In the genomic region with DNA sequence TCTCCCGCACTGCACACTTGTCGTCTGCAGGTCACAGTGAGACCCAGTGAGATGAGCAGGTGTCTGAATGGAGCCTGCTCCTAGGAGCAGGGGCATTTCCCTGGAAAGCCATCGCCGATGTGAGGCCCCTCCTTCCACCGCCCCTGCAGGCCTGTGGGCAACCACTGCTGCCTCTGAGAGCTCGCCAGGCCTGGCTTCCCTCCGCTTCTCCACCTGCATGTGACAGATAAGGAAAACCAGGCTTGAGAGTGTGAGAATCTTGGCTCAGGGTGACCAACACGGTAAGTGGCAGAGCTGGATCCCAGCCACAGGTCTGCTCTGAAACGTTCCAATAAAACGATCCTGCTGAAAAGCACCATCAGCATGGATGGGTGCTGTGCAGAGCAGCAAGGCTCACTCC, we compare ENCODE assay signal across 1 cellular context.
TF ChIP-seq lines count a peak whose summit lies in the region.

No MANE protein-coding gene starts in this region.

TF ChIP-seq in H1, 55 proteins besides CTCF, POLR2A, EP300 and RAD21:
- TF ChIP-seq, protein P1, sequence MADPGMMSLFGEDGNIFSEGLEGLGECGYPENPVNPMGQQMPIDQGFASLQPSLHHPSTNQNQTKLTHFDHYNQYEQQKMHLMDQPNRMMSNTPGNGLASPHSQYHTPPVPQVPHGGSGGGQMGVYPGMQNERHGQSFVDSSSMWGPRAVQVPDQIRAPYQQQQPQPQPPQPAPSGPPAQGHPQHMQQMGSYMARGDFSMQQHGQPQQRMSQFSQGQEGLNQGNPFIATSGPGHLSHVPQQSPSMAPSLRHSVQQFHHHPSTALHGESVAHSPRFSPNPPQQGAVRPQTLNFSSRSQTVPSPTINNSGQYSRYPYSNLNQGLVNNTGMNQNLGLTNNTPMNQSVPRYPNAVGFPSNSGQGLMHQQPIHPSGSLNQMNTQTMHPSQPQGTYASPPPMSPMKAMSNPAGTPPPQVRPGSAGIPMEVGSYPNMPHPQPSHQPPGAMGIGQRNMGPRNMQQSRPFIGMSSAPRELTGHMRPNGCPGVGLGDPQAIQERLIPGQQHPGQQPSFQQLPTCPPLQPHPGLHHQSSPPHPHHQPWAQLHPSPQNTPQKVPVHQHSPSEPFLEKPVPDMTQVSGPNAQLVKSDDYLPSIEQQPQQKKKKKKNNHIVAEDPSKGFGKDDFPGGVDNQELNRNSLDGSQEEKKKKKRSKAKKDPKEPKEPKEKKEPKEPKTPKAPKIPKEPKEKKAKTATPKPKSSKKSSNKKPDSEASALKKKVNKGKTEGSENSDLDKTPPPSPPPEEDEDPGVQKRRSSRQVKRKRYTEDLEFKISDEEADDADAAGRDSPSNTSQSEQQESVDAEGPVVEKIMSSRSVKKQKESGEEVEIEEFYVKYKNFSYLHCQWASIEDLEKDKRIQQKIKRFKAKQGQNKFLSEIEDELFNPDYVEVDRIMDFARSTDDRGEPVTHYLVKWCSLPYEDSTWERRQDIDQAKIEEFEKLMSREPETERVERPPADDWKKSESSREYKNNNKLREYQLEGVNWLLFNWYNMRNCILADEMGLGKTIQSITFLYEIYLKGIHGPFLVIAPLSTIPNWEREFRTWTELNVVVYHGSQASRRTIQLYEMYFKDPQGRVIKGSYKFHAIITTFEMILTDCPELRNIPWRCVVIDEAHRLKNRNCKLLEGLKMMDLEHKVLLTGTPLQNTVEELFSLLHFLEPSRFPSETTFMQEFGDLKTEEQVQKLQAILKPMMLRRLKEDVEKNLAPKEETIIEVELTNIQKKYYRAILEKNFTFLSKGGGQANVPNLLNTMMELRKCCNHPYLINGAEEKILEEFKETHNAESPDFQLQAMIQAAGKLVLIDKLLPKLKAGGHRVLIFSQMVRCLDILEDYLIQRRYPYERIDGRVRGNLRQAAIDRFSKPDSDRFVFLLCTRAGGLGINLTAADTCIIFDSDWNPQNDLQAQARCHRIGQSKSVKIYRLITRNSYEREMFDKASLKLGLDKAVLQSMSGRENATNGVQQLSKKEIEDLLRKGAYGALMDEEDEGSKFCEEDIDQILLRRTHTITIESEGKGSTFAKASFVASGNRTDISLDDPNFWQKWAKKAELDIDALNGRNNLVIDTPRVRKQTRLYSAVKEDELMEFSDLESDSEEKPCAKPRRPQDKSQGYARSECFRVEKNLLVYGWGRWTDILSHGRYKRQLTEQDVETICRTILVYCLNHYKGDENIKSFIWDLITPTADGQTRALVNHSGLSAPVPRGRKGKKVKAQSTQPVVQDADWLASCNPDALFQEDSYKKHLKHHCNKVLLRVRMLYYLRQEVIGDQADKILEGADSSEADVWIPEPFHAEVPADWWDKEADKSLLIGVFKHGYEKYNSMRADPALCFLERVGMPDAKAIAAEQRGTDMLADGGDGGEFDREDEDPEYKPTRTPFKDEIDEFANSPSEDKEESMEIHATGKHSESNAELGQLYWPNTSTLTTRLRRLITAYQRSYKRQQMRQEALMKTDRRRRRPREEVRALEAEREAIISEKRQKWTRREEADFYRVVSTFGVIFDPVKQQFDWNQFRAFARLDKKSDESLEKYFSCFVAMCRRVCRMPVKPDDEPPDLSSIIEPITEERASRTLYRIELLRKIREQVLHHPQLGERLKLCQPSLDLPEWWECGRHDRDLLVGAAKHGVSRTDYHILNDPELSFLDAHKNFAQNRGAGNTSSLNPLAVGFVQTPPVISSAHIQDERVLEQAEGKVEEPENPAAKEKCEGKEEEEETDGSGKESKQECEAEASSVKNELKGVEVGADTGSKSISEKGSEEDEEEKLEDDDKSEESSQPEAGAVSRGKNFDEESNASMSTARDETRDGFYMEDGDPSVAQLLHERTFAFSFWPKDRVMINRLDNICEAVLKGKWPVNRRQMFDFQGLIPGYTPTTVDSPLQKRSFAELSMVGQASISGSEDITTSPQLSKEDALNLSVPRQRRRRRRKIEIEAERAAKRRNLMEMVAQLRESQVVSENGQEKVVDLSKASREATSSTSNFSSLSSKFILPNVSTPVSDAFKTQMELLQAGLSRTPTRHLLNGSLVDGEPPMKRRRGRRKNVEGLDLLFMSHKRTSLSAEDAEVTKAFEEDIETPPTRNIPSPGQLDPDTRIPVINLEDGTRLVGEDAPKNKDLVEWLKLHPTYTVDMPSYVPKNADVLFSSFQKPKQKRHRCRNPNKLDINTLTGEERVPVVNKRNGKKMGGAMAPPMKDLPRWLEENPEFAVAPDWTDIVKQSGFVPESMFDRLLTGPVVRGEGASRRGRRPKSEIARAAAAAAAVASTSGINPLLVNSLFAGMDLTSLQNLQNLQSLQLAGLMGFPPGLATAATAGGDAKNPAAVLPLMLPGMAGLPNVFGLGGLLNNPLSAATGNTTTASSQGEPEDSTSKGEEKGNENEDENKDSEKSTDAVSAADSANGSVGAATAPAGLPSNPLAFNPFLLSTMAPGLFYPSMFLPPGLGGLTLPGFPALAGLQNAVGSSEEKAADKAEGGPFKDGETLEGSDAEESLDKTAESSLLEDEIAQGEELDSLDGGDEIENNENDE (IDR thresholded peaks at IDR 0.05; ENCODE audit: insufficient replicate concordance, low read length) = no peak
- TF ChIP-seq RNF2 (IDR thresholded peaks at IDR 0.05; ENCODE audit: borderline replicate concordance, low read depth, low read length, missing control alignments, poor library complexity, severe bottlenecking) (no peak), SP1 (IDR thresholded peaks at IDR 0.05; ENCODE audit: low read depth, low read length) (no peak), CEBPB (IDR thresholded peaks at IDR 0.05; ENCODE audit: low read depth, low read length) (no peak), RXRA (IDR thresholded peaks at IDR 0.05; ENCODE audit: insufficient read depth, low read depth, low read length) (no peak), CHD1 (IDR thresholded peaks at IDR 0.05; ENCODE audit: low read depth, low read length) (no peak), FOSL1 (IDR thresholded peaks at IDR 0.05; ENCODE audit: insufficient read depth, low read depth, low read length) (no peak), RFX5 (IDR thresholded peaks at IDR 0.05; ENCODE audit: borderline replicate concordance, low read depth, low read length) (no peak), TAF1 (IDR thresholded peaks at IDR 0.05; ENCODE audit: low read depth, low read length) (no peak)
- TF ChIP-seq, protein P2, sequence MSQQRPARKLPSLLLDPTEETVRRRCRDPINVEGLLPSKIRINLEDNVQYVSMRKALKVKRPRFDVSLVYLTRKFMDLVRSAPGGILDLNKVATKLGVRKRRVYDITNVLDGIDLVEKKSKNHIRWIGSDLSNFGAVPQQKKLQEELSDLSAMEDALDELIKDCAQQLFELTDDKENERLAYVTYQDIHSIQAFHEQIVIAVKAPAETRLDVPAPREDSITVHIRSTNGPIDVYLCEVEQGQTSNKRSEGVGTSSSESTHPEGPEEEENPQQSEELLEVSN (IDR thresholded peaks at IDR 0.05) = no peak
